22 cellular contexts compared by ENCODE assay signal in the genomic region with DNA sequence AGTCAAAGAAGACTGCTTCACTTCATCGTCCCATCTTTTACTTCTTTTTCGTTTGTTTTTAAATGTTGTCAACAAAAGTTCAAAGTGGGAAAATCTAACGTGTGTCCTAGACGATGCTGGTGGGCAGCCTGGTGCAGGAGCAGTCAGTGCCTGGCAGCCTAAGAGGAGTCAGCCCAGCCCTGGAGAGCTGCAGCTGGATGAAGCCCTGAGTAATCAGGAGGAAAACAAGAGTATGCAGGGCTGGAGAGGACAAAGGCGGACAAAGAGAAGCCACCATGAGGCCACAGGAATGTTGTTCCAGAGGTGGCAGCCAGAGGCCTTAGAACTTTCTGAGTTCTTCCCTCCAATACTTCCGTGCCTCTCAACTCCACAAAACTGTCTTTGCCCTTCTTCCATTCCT. TPM values are rescaled to one million over a fixed set of nuclear protein-coding genes. Genes with fewer than 3 reads are reported as not detected.
DNase-seq lines count a peak whose midpoint lies in the region; ATAC-seq and TF ChIP-seq lines count a peak whose summit lies in the region.
"Had no signal": no experiment of that assay in that cellular context is flagged by ENCODE, and none has a peak within 500 bp of the region (broad histone marks: within the 10 kb centered on the region; RNA-seq: fewer than 3 reads in every experiment).

No MANE protein-coding gene starts in this region.

- no peaks in the 10 kb centered on the region for H3K9me3 Mint-ChIP-seq in activated naive CD8-positive, alpha-beta T cell treated with anti-CD3 and anti-CD28 coated beads, Interleukin-2, amount 10 ng/mL, durations not matched to agents 7 days and 5 days
- H3K9me3 Mint-ChIP-seq in activated naive CD8-positive, alpha-beta T cell treated with anti-CD3 and anti-CD28 coated beads for 36 hours: no peaks in the 10 kb centered on the region
- H3K9me3 Mint-ChIP-seq in neural progenitor cell: no peaks in the 10 kb centered on the region
- no peaks in the 10 kb centered on the region for H3K9me3 Mint-ChIP-seq in stimulated activated memory B cell treated with anti-CD40 and anti-IgM and Interleukin-4, amounts not matched to agents 10 μg/mL and 1 μg/mL and 100 μg/mL, for 72 hours
- H3K9me3 Mint-ChIP-seq: CD8-positive, alpha-beta memory T cell had no signal

- DNase-seq in activated naive CD8-positive, alpha-beta T cell treated with anti-CD3 and anti-CD28 coated beads, Interleukin-2, amount 10 ng/mL, durations not matched to agents 7 days and 5 days: no peak
- DNase-seq in activated naive CD8-positive, alpha-beta T cell treated with anti-CD3 and anti-CD28 coated beads for 36 hours: no peak
- DNase-seq in SW480 (ENCODE audit: low spot score): peak; percentile 63
- DNase-seq in neural progenitor cell (ENCODE audit: low spot score): peak; percentile 8
- no peak for DNase-seq in NCI-H446 (lab: John Stamatoyannopoulos, UW)
- DNase-seq: 8988T; ACHN; CD8-positive, alpha-beta memory T cell; DMS 273 treated with DMSO at 0.1 percent for 48 hours; DMS79; H7; Kasumi-1; MG63; NCI-H1694; NCI-H2029 treated with DMSO at 0.1 percent for 48 hours; SHP77 treated with DMSO at 0.1 percent for 48 hours had no signal

- ATAC-seq in activated naive CD8-positive, alpha-beta T cell treated with anti-CD3 and anti-CD28 coated beads, Interleukin-2, amount 10 ng/mL, durations not matched to agents 7 days and 5 days (ENCODE audit: low read depth): no peak
- ATAC-seq in stimulated activated memory B cell treated with anti-CD40 and anti-IgM and Interleukin-4, amounts not matched to agents 10 μg/mL and 1 μg/mL and 100 μg/mL, for 72 hours: no peak
- ATAC-seq in GM21526 (IDR thresholded peaks at IDR 0.05; ENCODE audit: low FRiP score, unreplicated experiment): no peak
- ATAC-seq: K562 had no signal

- H3K27me3 ChIP-seq in neural progenitor cell: peaks cover 21% of the 10 kb centered on the region
- H3K27me3 ChIP-seq: BE2C, MG63 had no signal

- H3K36me3 ChIP-seq in neural progenitor cell: no peaks in the 10 kb centered on the region
- H3K36me3 ChIP-seq: BE2C, MG63 had no signal

- no peaks in the 10 kb centered on the region for H3K9me3 ChIP-seq in neural progenitor cell (ENCODE audit: low read depth)
- H3K9me3 ChIP-seq: BE2C, MG63 had no signal

- H3K4me1 ChIP-seq in neural progenitor cell: no peaks in the 10 kb centered on the region

- H4K20me1 ChIP-seq in neural progenitor cell (ENCODE audit: low read depth): peaks cover 12% of the 10 kb centered on the region

- peak overlapping the region; percentile 67 for H3K27ac Mint-ChIP-seq in activated naive CD8-positive, alpha-beta T cell treated with anti-CD3 and anti-CD28 coated beads, Interleukin-2, amount 10 ng/mL, durations not matched to agents 7 days and 5 days
- H3K27ac Mint-ChIP-seq in activated naive CD8-positive, alpha-beta T cell treated with anti-CD3 and anti-CD28 coated beads for 36 hours: no peak overlapping the region
- H3K27ac Mint-ChIP-seq in neural progenitor cell: no peak overlapping the region
- no peak overlapping the region for H3K27ac Mint-ChIP-seq in stimulated activated memory B cell treated with anti-CD40 and anti-IgM and Interleukin-4, amounts not matched to agents 10 μg/mL and 1 μg/mL and 100 μg/mL, for 72 hours
- H3K27ac Mint-ChIP-seq: CD14-positive monocyte; CD8-positive, alpha-beta memory T cell had no signal

- H3K36me3 Mint-ChIP-seq in activated naive CD8-positive, alpha-beta T cell treated with anti-CD3 and anti-CD28 coated beads, Interleukin-2, amount 10 ng/mL, durations not matched to agents 7 days and 5 days: peaks cover 1% of the 10 kb centered on the region
- peaks cover 2% of the 10 kb centered on the region for H3K36me3 Mint-ChIP-seq in activated naive CD8-positive, alpha-beta T cell treated with anti-CD3 and anti-CD28 coated beads for 36 hours
- no peaks in the 10 kb centered on the region for H3K36me3 Mint-ChIP-seq in neural progenitor cell
- H3K36me3 Mint-ChIP-seq in stimulated activated memory B cell treated with anti-CD40 and anti-IgM and Interleukin-4, amounts not matched to agents 10 μg/mL and 1 μg/mL and 100 μg/mL, for 72 hours: no peaks in the 10 kb centered on the region
- H3K36me3 Mint-ChIP-seq: CD8-positive, alpha-beta memory T cell had no signal

- peaks cover 59% of the 10 kb centered on the region for H3K4me1 Mint-ChIP-seq in activated naive CD8-positive, alpha-beta T cell treated with anti-CD3 and anti-CD28 coated beads, Interleukin-2, amount 10 ng/mL, durations not matched to agents 7 days and 5 days
- peaks cover 56% of the 10 kb centered on the region for H3K4me1 Mint-ChIP-seq in activated naive CD8-positive, alpha-beta T cell treated with anti-CD3 and anti-CD28 coated beads for 36 hours
- H3K4me1 Mint-ChIP-seq in neural progenitor cell: peaks cover 14% of the 10 kb centered on the region
- no peaks in the 10 kb centered on the region for H3K4me1 Mint-ChIP-seq in stimulated activated memory B cell treated with anti-CD40 and anti-IgM and Interleukin-4, amounts not matched to agents 10 μg/mL and 1 μg/mL and 100 μg/mL, for 72 hours

- no peak overlapping the region for H3K27ac ChIP-seq in neural progenitor cell
- H3K27ac ChIP-seq: RWPE1 had no signal

- H3K9ac ChIP-seq in neural progenitor cell: no peak overlapping the region

- no peak overlapping the region for H2AFZ ChIP-seq in neural progenitor cell (replicated peaks)

- peaks cover 3% of the 10 kb centered on the region for H3K27me3 Mint-ChIP-seq in activated naive CD8-positive, alpha-beta T cell treated with anti-CD3 and anti-CD28 coated beads, Interleukin-2, amount 10 ng/mL, durations not matched to agents 7 days and 5 days
- peaks cover 31% of the 10 kb centered on the region for H3K27me3 Mint-ChIP-seq in activated naive CD8-positive, alpha-beta T cell treated with anti-CD3 and anti-CD28 coated beads for 36 hours
- H3K27me3 Mint-ChIP-seq in neural progenitor cell (ENCODE audit: insufficient read depth, low read depth): peaks cover 21% of the 10 kb centered on the region
- peaks cover 56% of the 10 kb centered on the region for H3K27me3 Mint-ChIP-seq in stimulated activated memory B cell treated with anti-CD40 and anti-IgM and Interleukin-4, amounts not matched to agents 10 μg/mL and 1 μg/mL and 100 μg/mL, for 72 hours

- H3K4me3 ChIP-seq in neural progenitor cell: no peak overlapping the region
- H3K4me3 ChIP-seq: K562, MG63 had no signal

- no peak for TF ChIP-seq CTCF in neural progenitor cell (IDR thresholded peaks at IDR 0.05)

- H3K4me2 ChIP-seq in neural progenitor cell: no peak overlapping the region

- no peak overlapping the region for H3K4me3 Mint-ChIP-seq in activated naive CD8-positive, alpha-beta T cell treated with anti-CD3 and anti-CD28 coated beads, Interleukin-2, amount 10 ng/mL, durations not matched to agents 7 days and 5 days
- H3K4me3 Mint-ChIP-seq in activated naive CD8-positive, alpha-beta T cell treated with anti-CD3 and anti-CD28 coated beads for 36 hours: no peak overlapping the region
- no peak overlapping the region for H3K4me3 Mint-ChIP-seq in neural progenitor cell
- no peak overlapping the region for H3K4me3 Mint-ChIP-seq in stimulated activated memory B cell treated with anti-CD40 and anti-IgM and Interleukin-4, amounts not matched to agents 10 μg/mL and 1 μg/mL and 100 μg/mL, for 72 hours
- H3K4me3 Mint-ChIP-seq: CD14-positive monocyte had no signal

- H3K79me2 ChIP-seq in neural progenitor cell (ENCODE audit: low read depth): no peaks in the 10 kb centered on the region

- H3F3A ChIP-seq in neural progenitor cell (ENCODE audit: low read depth): peaks cover 7% of the 10 kb centered on the region

- POLR2A ChIA-PET in activated naive CD8-positive, alpha-beta T cell treated with anti-CD3 and anti-CD28 coated beads, Interleukin-2, amount 10 ng/mL, durations not matched to agents 7 days and 5 days (lab: Charles Lee): interaction anchor here (4.1 kb wide), 1 partner anchor 408 kb away, joined by 20 read pairs; no protein-coding TSS in a partner anchor

RNA-seq across cellular contexts. Expression of a gene that starts 5.7 kb away (rescaled TPM):
- total RNA-seq in activated naive CD8-positive, alpha-beta T cell treated with anti-CD3 and anti-CD28 coated beads, Interleukin-2, amount 10 ng/mL, durations not matched to agents 7 days and 5 days: 1 to 10 TPM; 5.6 to 7.3 TPM
- total RNA-seq in activated naive CD8-positive, alpha-beta T cell treated with anti-CD3 and anti-CD28 coated beads for 36 hours: 1 to 10 TPM; 2.5 to 3.6 TPM
- total RNA-seq in neural progenitor cell (ENCODE audit: low replicate concordance): 1.1 and 1.5 TPM in 2 replicates

Comparison
In these comparisons a context has a peak if more than half of its experiments do, and no peak if none do; other contexts are left out.
1. DNase-seq: peak in SW480 (single experiment) and neural progenitor cell (single experiment); none in activated naive CD8-positive, alpha-beta T cell treated with anti-CD3 and anti-CD28 coated beads, Interleukin-2, amount 10 ng/mL, durations not matched to agents 7 days and 5 days (single experiment), activated naive CD8-positive, alpha-beta T cell treated with anti-CD3 and anti-CD28 coated beads for 36 hours (single experiment) and NCI-H446 (0 of 2).